Comparison of ENCODE assay signal across 8 cellular contexts in the genomic region with DNA sequence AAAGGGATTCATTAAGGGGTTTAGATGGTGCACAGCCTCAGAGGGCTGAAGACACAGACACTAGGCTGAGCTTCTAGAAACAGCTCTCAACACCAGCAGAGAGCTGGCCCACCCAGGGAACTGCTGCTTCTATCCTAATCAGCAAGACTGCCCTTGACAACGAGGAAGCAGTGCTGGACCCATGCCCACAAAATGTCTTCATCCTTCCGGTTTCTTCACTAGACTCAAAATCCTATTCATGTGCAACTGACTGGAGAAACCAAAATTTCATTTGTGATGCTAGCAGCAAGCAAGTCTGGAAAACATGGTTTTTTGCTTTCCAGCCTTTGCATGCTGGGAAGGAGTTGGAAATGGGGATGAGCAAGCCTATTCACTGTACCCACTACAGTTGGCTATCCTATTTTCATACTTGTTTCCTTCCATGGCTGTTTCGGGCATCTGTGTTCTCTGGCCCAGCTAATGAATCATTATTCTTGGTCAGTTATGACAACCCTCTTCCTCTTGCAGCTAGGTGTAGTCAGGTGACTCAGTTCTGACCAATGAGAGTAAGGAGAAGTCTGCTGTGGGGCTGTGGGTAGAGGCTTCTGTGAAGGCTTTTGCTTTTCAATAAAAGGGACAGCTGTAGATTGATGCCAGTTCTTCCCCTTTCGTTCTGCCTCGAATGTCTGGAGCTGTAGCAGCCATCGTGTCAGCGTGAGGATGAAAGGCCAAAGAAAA. TPM values are rescaled to one million over a fixed set of nuclear protein-coding genes. Genes with fewer than 3 reads are reported as not detected.
DNase-seq lines count a peak whose midpoint lies in the region; TF ChIP-seq lines count a peak whose summit lies in the region.

No MANE protein-coding gene starts in this region.

- peaks cover 9% of the 10 kb centered on the region for H3K4me1 ChIP-seq in GM23248 (ENCODE audit: insufficient read depth)

- DNase-seq in GM12865 (ENCODE audit: low read depth) (peak; percentile 77), GM23248 (peak; percentile 74), MG63 (peak; percentile 62), astrocyte of the spinal cord (ENCODE audit: low read depth, low spot score) (peak; percentile 19), mucosa of gallbladder (ENCODE audit: low spot score) (peak; percentile 38), NCI-H2107 treated with DMSO at 0.1 percent for 48 hours (lab: John Stamatoyannopoulos, UW; ENCODE audit: unreplicated experiment) (no peak)
- no peak for DNase-seq in activated naive CD4-positive, alpha-beta T cell treated with anti-CD3 and anti-CD28 coated beads, Interleukin-2, amount 10 ng/mL, durations not matched to agents 7 days and 5 days
- no peak for DNase-seq in activated CD4-positive, CD25-positive, alpha-beta regulatory T cell treated with anti-CD3 and anti-CD28 coated beads, Interleukin-2, amount 50 U/mL, for 72 hours

- no peaks in the 10 kb centered on the region for H3K79me2 ChIP-seq in GM23248 (ENCODE audit: insufficient read depth)

- peaks cover 7% of the 10 kb centered on the region for H3K4me1 Mint-ChIP-seq in activated naive CD4-positive, alpha-beta T cell treated with anti-CD3 and anti-CD28 coated beads, Interleukin-2, amount 10 ng/mL, durations not matched to agents 7 days and 5 days

- H3K9me2 ChIP-seq in GM23248 (ENCODE audit: insufficient read depth), result no peaks in the 10 kb centered on the region

- in situ Hi-C loops in GM23248 (cut with MboI) (no loop called here), astrocyte of the spinal cord (cut with HindIII; ENCODE audit: low sequenced_read_pairs) (no loop called here)

- H3K27me3 Mint-ChIP-seq in activated naive CD4-positive, alpha-beta T cell treated with anti-CD3 and anti-CD28 coated beads, Interleukin-2, amount 10 ng/mL, durations not matched to agents 7 days and 5 days, result peaks cover 33% of the 10 kb centered on the region

- no peaks in the 10 kb centered on the region for H3K9me3 Mint-ChIP-seq in activated naive CD4-positive, alpha-beta T cell treated with anti-CD3 and anti-CD28 coated beads, Interleukin-2, amount 10 ng/mL, durations not matched to agents 7 days and 5 days

- no peak overlapping the region for H3K4me2 ChIP-seq in GM23248 (ENCODE audit: unreplicated experiment)

- H3K27ac ChIP-seq in GM23248, result no peak overlapping the region

- TF ChIP-seq CTCF in GM12865 (IDR thresholded peaks at IDR 0.05; ENCODE audit: insufficient read depth, low read depth, low read length, missing control alignments) (no peak), astrocyte of the spinal cord (IDR thresholded peaks at IDR 0.05; ENCODE audit: low read depth, low read length) (no peak)

- WGBS in GM23248 (ENCODE audit: low coverage in 1 of 2, low lambda C conversion rate in 2 of 2, missing lambda C conversion rate in 2 of 2), 2 experiments, result 50 to 59% methylated on average over 7 of the region's 7 CpGs

- no peak overlapping the region for H2AFZ ChIP-seq in GM23248

- CTCF ChIA-PET in activated naive CD4-positive, alpha-beta T cell treated with anti-CD3 and anti-CD28 coated beads, Interleukin-2, amount 10 ng/mL, durations not matched to agents 7 days and 5 days (lab: Charles Lee), result interaction anchor here (1.0 to 2.4 kb wide), 3 partner anchors 15 to 30 kb away, joined by 3 to 12 read pairs (median 4); no protein-coding TSS in a partner anchor

- H3K9ac ChIP-seq in GM23248, result no peak overlapping the region

- H3K36me3 ChIP-seq in GM23248 (ENCODE audit: low read depth) (no peaks in the 10 kb centered on the region), MG63 (no peaks in the 10 kb centered on the region)

- H3K36me3 Mint-ChIP-seq in activated naive CD4-positive, alpha-beta T cell treated with anti-CD3 and anti-CD28 coated beads, Interleukin-2, amount 10 ng/mL, durations not matched to agents 7 days and 5 days, result no peaks in the 10 kb centered on the region

- no peak overlapping the region for H3K4me3 ChIP-seq in GM12865 (ENCODE audit: low read depth, low read length)
- no peak overlapping the region for H3K4me3 ChIP-seq in GM23248
- H3K4me3 ChIP-seq in MG63, result no peak overlapping the region
- H3K4me3 ChIP-seq in astrocyte of the spinal cord (ENCODE audit: low read depth, low read length), result no peak overlapping the region

- H3K4me3 Mint-ChIP-seq in activated naive CD4-positive, alpha-beta T cell treated with anti-CD3 and anti-CD28 coated beads, Interleukin-2, amount 10 ng/mL, durations not matched to agents 7 days and 5 days, result no peak overlapping the region

- no peaks in the 10 kb centered on the region for H3K9me3 ChIP-seq in GM23248 (ENCODE audit: low read depth)
- H3K9me3 ChIP-seq in MG63, result no peaks in the 10 kb centered on the region

- H3K27me3 ChIP-seq in GM23248 (replicated peaks; ENCODE audit: insufficient read depth), result no peaks in the 10 kb centered on the region
- H3K27me3 ChIP-seq in MG63, result no peaks in the 10 kb centered on the region

- H3K27ac Mint-ChIP-seq in activated naive CD4-positive, alpha-beta T cell treated with anti-CD3 and anti-CD28 coated beads, Interleukin-2, amount 10 ng/mL, durations not matched to agents 7 days and 5 days, result no peak overlapping the region

- H4K20me1 ChIP-seq in GM23248 (ENCODE audit: insufficient read depth), result no peaks in the 10 kb centered on the region

- H3F3A ChIP-seq in GM23248 (ENCODE audit: insufficient read depth), result no peaks in the 10 kb centered on the region

RNA-seq across cellular contexts. Expression of a gene that starts 14.6 kb away (rescaled TPM):
- not detected in 2 replicates for total RNA-seq in GM23248 (2014; rRNA removed; shearing (Covaris generic))
- polyA plus RNA-seq in GM23248 (2016; fragmentation: Nextera tagmentation; extraction: Ambion mirVana), result not detected in 2 replicates
- total RNA-seq in MG63 (2014; rRNA removed; shearing (Covaris generic); ENCODE audit: low replicate concordance), result not detected in 2 replicates
- total RNA-seq in mucosa of gallbladder, result 2.3 TPM

RNA-seq across cellular contexts. Expression of a gene that starts 33.0 kb away (rescaled TPM):
- total RNA-seq in GM23248 (2014; rRNA removed; shearing (Covaris generic)), result not detected in 2 replicates
- not detected in 2 replicates for polyA plus RNA-seq in GM23248 (2016; fragmentation: Nextera tagmentation; extraction: Ambion mirVana)
- not detected in 2 replicates for total RNA-seq in MG63 (2014; rRNA removed; shearing (Covaris generic); ENCODE audit: low replicate concordance)
- total RNA-seq in mucosa of gallbladder, result not detected

Comparison
In these comparisons a context has a peak if more than half of its experiments do, and no peak if none do; other contexts are left out.
1. DNase-seq: peak in GM12865 (single experiment), GM23248 (single experiment), MG63 (single experiment), astrocyte of the spinal cord (single experiment) and mucosa of gallbladder (single experiment); none in NCI-H2107 treated with DMSO at 0.1 percent for 48 hours (single experiment), activated naive CD4-positive, alpha-beta T cell treated with anti-CD3 and anti-CD28 coated beads, Interleukin-2, amount 10 ng/mL, durations not matched to agents 7 days and 5 days (single experiment) and activated CD4-positive, CD25-positive, alpha-beta regulatory T cell treated with anti-CD3 and anti-CD28 coated beads, Interleukin-2, amount 50 U/mL, for 72 hours (single experiment).